28 cellular contexts compared by ENCODE assay signal in genomic region chr12:42342028-42342427, GRCh38.
"Had no signal": no experiment of that assay in that cellular context is flagged by ENCODE, and none has a peak within 500 bp of the region (broad histone marks: within the 10 kb centered on the region; RNA-seq: fewer than 3 reads in every experiment).

No MANE protein-coding gene starts in this region.

- H3K27ac ChIP-seq: neural progenitor cell, ovary, parathyroid adenoma, prostate gland, right atrium auricular region, skin epidermis, spleen, stomach, thoracic aorta, thyroid gland, tibial nerve, upper lobe of left lung, vagina had no signal

- FAIRE-seq: urothelium cell line had no signal

- ATAC-seq: naive thymus-derived CD4-positive, alpha-beta T cell; natural killer cell; sciatic nerve; stimulated activated effector memory CD8-positive, alpha-beta T cell treated with anti-CD3 and anti-CD28 coated beads, Interleukin-12 subunit alpha, Interleukin-12 subunit beta, amount 100 ng/mL, for 72 hours; stimulated activated naive B cell treated with anti-CD40 and anti-IgM and Interleukin-4, amounts not matched to agents 10 μg/mL and 1 μg/mL and 100 μg/mL, for 72 hours had no signal

- H3K9ac ChIP-seq: neural progenitor cell, parathyroid adenoma had no signal

- H3K4me2 ChIP-seq: neural progenitor cell, smooth muscle cell had no signal

- DNase-seq: naive thymus-derived CD4-positive, alpha-beta T cell; natural killer cell; occipital lobe; ovary; posterior cingulate gyrus; retina; spleen; stimulated activated CD4-positive, alpha-beta T cell treated with anti-CD3 and anti-CD28 coated beads, Interleukin-12 subunit alpha, Interleukin-12 subunit beta, amount 100 ng/mL, for 4 hours; stimulated activated CD4-positive, alpha-beta T cell treated with anti-CD3 and anti-CD28 coated beads, Interleukin-1b, Interleukin-23, amount 100 ng/mL, for 48 hours; stimulated activated CD4-positive, alpha-beta T cell treated with anti-CD3 and anti-CD28 coated beads, Interleukin-4, amount 100 ng/mL, for 1 hour; stimulated activated naive B cell treated with anti-CD40 and anti-IgM and Interleukin-4, amounts not matched to agents 10 μg/mL and 1 μg/mL and 100 μg/mL, for 72 hours; stimulated activated naive CD4-positive, alpha-beta T cell treated with Interleukin-2 at 50 U/mL for 16 hours; stomach; thyroid gland; trophoblast cell; upper lobe of left lung had no signal

- H3K4me3 ChIP-seq: neural progenitor cell, ovary, prostate gland, right atrium auricular region, skin epidermis, smooth muscle cell, spleen, stomach, thoracic aorta, thyroid gland, tibial nerve, upper lobe of left lung, vagina had no signal

- H3K27me3 ChIP-seq: neural progenitor cell, ovary, right atrium auricular region, spleen, stomach, thyroid gland, tibial nerve, upper lobe of left lung, vagina had no signal

- H3K9me3 ChIP-seq: ovary, prostate gland, right atrium auricular region, spleen, stomach, thoracic aorta, thyroid gland, tibial nerve, upper lobe of left lung, vagina had no signal

- H3K36me3 ChIP-seq: neural progenitor cell, ovary, prostate gland had no signal

- H2AFZ ChIP-seq: neural progenitor cell, parathyroid adenoma had no signal

- H3K4me1 ChIP-seq: neural progenitor cell, parathyroid adenoma, prostate gland, right atrium auricular region, thyroid gland, upper lobe of left lung had no signal
